ENCODE assay signal across 10 cellular contexts in genomic region chr16:57623251-57624043, GRCh38.
DNase-seq lines count a peak whose midpoint lies in the region; ATAC-seq lines count a peak whose summit lies in the region.
"Had no signal": no experiment of that assay in that cellular context is flagged by ENCODE, and none has a peak within 500 bp of the region (broad histone marks: within the 10 kb centered on the region; RNA-seq: fewer than 3 reads in every experiment).

No MANE protein-coding gene starts in this region.

- H3K27ac ChIP-seq in epithelial cell of prostate, result peak overlapping the region; percentile 97

- no peaks in the 10 kb centered on the region for H3K9me3 Mint-ChIP-seq in activated T-cell treated with anti-CD3 and anti-CD28 coated beads, Interleukin-2, amount 50 U/mL, for 24 hours
- H3K9me3 Mint-ChIP-seq: activated CD4-positive, alpha-beta T cell treated with anti-CD3 and anti-CD28 coated beads, Interleukin-2, amount 10 ng/mL, durations not matched to agents 24 days and 14 days had no signal

- H3K27me3 Mint-ChIP-seq in activated T-cell treated with anti-CD3 and anti-CD28 coated beads, Interleukin-2, amount 50 U/mL, for 24 hours, result peaks cover 5% of the 10 kb centered on the region

- no peak overlapping the region for H3K4me3 Mint-ChIP-seq in activated T-cell treated with anti-CD3 and anti-CD28 coated beads, Interleukin-2, amount 50 U/mL, for 24 hours
- H3K4me3 Mint-ChIP-seq: activated CD4-positive, alpha-beta T cell treated with anti-CD3 and anti-CD28 coated beads, Interleukin-2, amount 10 ng/mL, durations not matched to agents 24 days and 14 days had no signal

- no peaks in the 10 kb centered on the region for H3K36me3 Mint-ChIP-seq in activated T-cell treated with anti-CD3 and anti-CD28 coated beads, Interleukin-2, amount 50 U/mL, for 24 hours (ENCODE audit: low read depth)

- peak; percentile 20 for DNase-seq in DMS153 treated with DMSO at 0.1 percent for 48 hours (lab: John Stamatoyannopoulos, UW; ENCODE audit: unreplicated experiment)
- peak; percentile 77 for DNase-seq in NCI-H510A (lab: John Stamatoyannopoulos, UW)
- DNase-seq in epithelial cell of prostate (ENCODE audit: low read depth, low spot score), result no peak
- DNase-seq in nucleus accumbens (lab: John Stamatoyannopoulos, UW), result peak in 52 of 56 donors; percentile 46 to 92 (median 80)
- no peak for DNase-seq in activated T-cell treated with anti-CD3 and anti-CD28 coated beads, Interleukin-2, amount 50 U/mL, for 24 hours
- no peak for DNase-seq in activated CD8-positive, alpha-beta memory T cell treated with anti-CD3 and anti-CD28 coated beads for 24 hours
- DNase-seq: activated CD4-positive, alpha-beta T cell treated with anti-CD3 and anti-CD28 coated beads, Interleukin-2, amount 10 ng/mL, durations not matched to agents 24 days and 14 days; NCI-H1105 had no signal

- ATAC-seq in GM21447 (IDR thresholded peaks at IDR 0.05; ENCODE audit: unreplicated experiment) (no peak), GM21381 (IDR thresholded peaks at IDR 0.05; ENCODE audit: unreplicated experiment) (no peak)

- H3K4me1 Mint-ChIP-seq in activated T-cell treated with anti-CD3 and anti-CD28 coated beads, Interleukin-2, amount 50 U/mL, for 24 hours (ENCODE audit: low read depth), result peaks cover 5% of the 10 kb centered on the region

- H3K27ac Mint-ChIP-seq in activated T-cell treated with anti-CD3 and anti-CD28 coated beads, Interleukin-2, amount 50 U/mL, for 24 hours, result no peak overlapping the region
- H3K27ac Mint-ChIP-seq: activated CD4-positive, alpha-beta T cell treated with anti-CD3 and anti-CD28 coated beads, Interleukin-2, amount 10 ng/mL, durations not matched to agents 24 days and 14 days had no signal

Comparison
In these comparisons a context has a peak if more than half of its experiments do, and no peak if none do; other contexts are left out.
1. DNase-seq: peak in DMS153 treated with DMSO at 0.1 percent for 48 hours (single experiment), NCI-H510A (single experiment) and nucleus accumbens (52 of 56); none in epithelial cell of prostate (single experiment), activated T-cell treated with anti-CD3 and anti-CD28 coated beads, Interleukin-2, amount 50 U/mL, for 24 hours (single experiment) and activated CD8-positive, alpha-beta memory T cell treated with anti-CD3 and anti-CD28 coated beads for 24 hours (single experiment).